Comparison of ENCODE assay signal across 8 cellular contexts in genomic region chr1:183185941-183186490, GRCh38. TPM values are rescaled to one million over a fixed set of nuclear protein-coding genes. Genes with fewer than 3 reads are reported as not detected.
A peak's percentile ranks its signal among the peaks of the same experiment; 100 is the strongest.
DNase-seq lines count a peak whose midpoint lies in the region; ATAC-seq and TF ChIP-seq lines count a peak whose summit lies in the region.

TSS of gene LAMC2 (plus strand) at chr1:183186264. CDS start at chr1:183186353, 89 bp downstream.

- H3K27ac ChIP-seq in ascending aorta: no peak within 1 kb of the TSS

- intact Hi-C loops in ascending aorta (cut with DNase I): no loop called here

- H3K4me3 ChIP-seq in ascending aorta (peak within 1 kb of the TSS; percentile 17 to 48), iPS-18c (ENCODE audit: insufficient read depth, low read depth, low read length) (peak within 1 kb of the TSS; percentile 42)

- TF ChIP-seq CTCF in ascending aorta (IDR thresholded peaks at IDR 0.05): peak in 1 of 3 experiments; percentile 14

- ATAC-seq in GM21723 (IDR thresholded peaks at IDR 0.05; ENCODE audit: unreplicated experiment): no peak

- H3K27me3 ChIP-seq in ascending aorta: no peaks in the 10 kb centered on the region

- H3K36me3 ChIP-seq in ascending aorta: no peaks in the 10 kb centered on the region

- no peaks in the 10 kb centered on the region for H3K9me3 ChIP-seq in ascending aorta
- no peaks in the 10 kb centered on the region for H3K9me3 ChIP-seq in iPS-18c (ENCODE audit: control insufficient read depth, insufficient read depth, low read length)

- DNase-seq in activated T-cell treated with anti-CD3 and anti-CD28 coated beads for 48 hours (ENCODE audit: low read depth) (peak; percentile 23), activated T-cell treated with anti-CD3 and anti-CD28 coated beads for 4 hours (no peak), ascending aorta (ENCODE audit: low spot score in 2 of 2) (no peak), CD1c-positive myeloid dendritic cell (ENCODE audit: extremely low spot score) (no peak), amniotic stem cell (lab: John Stamatoyannopoulos, UW) (no peak)
- DNase-seq in stimulated activated CD4-positive, alpha-beta T cell treated with anti-CD3 and anti-CD28 coated beads, Interleukin-1b, Interleukin-23, amount 100 ng/mL, for 48 hours: peak; percentile 56

- peaks cover 0 to 5% of the 10 kb centered on the region in 2 donors for H3K4me1 ChIP-seq in ascending aorta

RNA-seq across cellular contexts. Expression of gene LAMC2, which starts in this region (rescaled TPM):
- total RNA-seq in ascending aorta: 1.1 TPM

Comparison
In these comparisons a context has a peak if more than half of its experiments do, and no peak if none do; other contexts are left out.
1. DNase-seq: peak in activated T-cell treated with anti-CD3 and anti-CD28 coated beads for 48 hours (single experiment) and stimulated activated CD4-positive, alpha-beta T cell treated with anti-CD3 and anti-CD28 coated beads, Interleukin-1b, Interleukin-23, amount 100 ng/mL, for 48 hours (single experiment); none in activated T-cell treated with anti-CD3 and anti-CD28 coated beads for 4 hours (single experiment), ascending aorta (0 of 2), CD1c-positive myeloid dendritic cell (single experiment) and amniotic stem cell (single experiment).